In genomic region chr20:46089338-46090094, GRCh38 we compare ENCODE assay signal across 8 cellular contexts. TPM values are rescaled to one million over a fixed set of nuclear protein-coding genes. Genes with fewer than 3 reads are reported as not detected.
DNase-seq lines count a peak whose midpoint lies in the region; ATAC-seq and TF ChIP-seq lines count a peak whose summit lies in the region.

Gene NCOA5 (minus strand): TSS chr20:46089962. CDS start chr20:46079424, 10,538 bp downstream.

- no CpG with 5 or more reads among the region's 105 CpGs for WGBS in esophagus muscularis mucosa

- DNase-seq in DMS79 (lab: John Stamatoyannopoulos, UW) = peak; percentile 75
- peak; percentile 60 for DNase-seq in Panc1 (ENCODE audit: low read depth, low spot score)
- DNase-seq in activated T-cell treated with anti-CD3 and anti-CD28 coated beads, Interleukin-2, amount 50 U/mL, for 48 hours = peak; percentile 94 to 96
- peak; percentile 98 for DNase-seq in esophagus muscularis mucosa (ENCODE audit: extremely low spot score)
- peak; percentile 97 for DNase-seq in myocyte (ENCODE audit: low read depth)
- DNase-seq in stimulated activated CD8-positive, alpha-beta memory T cell treated with anti-CD3 and anti-CD28 coated beads, Interleukin-7, amount 100 ng/mL, for 48 hours (ENCODE audit: extremely low read depth in 1 of 2, low read depth in 1 of 2) = peak; percentile 88 to 92

- peaks cover 27% of the 10 kb centered on the region; the same call in 1 of the 2 replicates for H4K20me1 ChIP-seq in KMS-11 (ENCODE audit: insufficient read depth)

- CTCF ChIA-PET in Panc1 (lab: Charles Lee) = interaction anchor here (0.8 to 2.1 kb wide), 2 partner anchors 9 to 67 kb away, joined by 3 to 7 read pairs; no protein-coding TSS in a partner anchor

- peak within 1 kb of the TSS; percentile 42 for H3K4me3 ChIP-seq in KMS-11 (IDR thresholded peaks at IDR 0.05; ENCODE audit: insufficient read depth, low read depth, low read length)
- peak within 1 kb of the TSS; percentile 84 to 92 for H3K4me3 ChIP-seq in Panc1 (ENCODE audit: low read depth in 2 of 2, low read length in 2 of 2)
- peak within 1 kb of the TSS; percentile 60 to 89 (median 86) for H3K4me3 ChIP-seq in esophagus muscularis mucosa

- TF ChIP-seq CTCF in KMS-11 (conservative IDR thresholded peaks at IDR 0.05; ENCODE audit: low read depth, low read length) (peak; percentile 34; the same call in 1 of the 2 replicates), Panc1 (IDR thresholded peaks at IDR 0.05) (peak; percentile 66), esophagus muscularis mucosa (IDR thresholded peaks at IDR 0.05) (peak; percentile 17 to 47 (median 24))

- no TSS peak for BruUV-seq in Panc1 (replicated peaks; lab: Mats Ljungman, UMichigan)

- POLR2A ChIA-PET in Panc1 (lab: Charles Lee) = no interaction called here

- in situ Hi-C loops in Panc1 (cut with HindIII; ENCODE audit: low pct_unique_long_range_greater_than_20kb, low sequenced_read_pairs) = no loop called here

- H3K4me1 ChIP-seq in KMS-11 (ENCODE audit: low read depth, poor library complexity, severe bottlenecking) = peaks cover 20% of the 10 kb centered on the region
- peaks cover 44% of the 10 kb centered on the region for H3K4me1 ChIP-seq in Panc1 (ENCODE audit: control insufficient read depth, insufficient read depth, low read length)
- peaks cover 42 to 53% (median 50%) of the 10 kb centered on the region in 4 donors for H3K4me1 ChIP-seq in esophagus muscularis mucosa

- H3K27me3 ChIP-seq in KMS-11 (ENCODE audit: insufficient read depth, low read depth) (no peaks in the 10 kb centered on the region; the same call in 1 of the 2 replicates), Panc1 (ENCODE audit: control insufficient read depth, insufficient read depth, low read length) (no peaks in the 10 kb centered on the region), esophagus muscularis mucosa (no peaks in the 10 kb centered on the region)

- H3K27ac ChIP-seq in KMS-11 (peak within 1 kb of the TSS; percentile 92), Panc1 (ENCODE audit: low read length) (peak within 1 kb of the TSS; percentile 86), esophagus muscularis mucosa (replicated peaks in 1 of 4) (peak within 1 kb of the TSS; percentile 94 to 99 (median 98))

- peak within 1 kb of the TSS; percentile 63 for H2AFZ ChIP-seq in KMS-11 (ENCODE audit: low read depth)

- TF ChIP-seq EP300 in esophagus muscularis mucosa (IDR thresholded peaks at IDR 0.05) = no peak

- peak within 1 kb of the TSS; percentile 99 for H3K9ac ChIP-seq in KMS-11

- peaks cover 48% of the 10 kb centered on the region for H3K79me2 ChIP-seq in KMS-11 (ENCODE audit: insufficient read depth, low read depth)

- peak within 1 kb of the TSS; percentile 77 for H3K4me2 ChIP-seq in KMS-11

- H3K36me3 ChIP-seq in KMS-11 (ENCODE audit: insufficient read depth) = no peaks in the 10 kb centered on the region
- peaks cover 5% of the 10 kb centered on the region; the same call in 1 of the 2 replicates for H3K36me3 ChIP-seq in Panc1 (ENCODE audit: control insufficient read depth, insufficient read depth, low read length)
- H3K36me3 ChIP-seq in esophagus muscularis mucosa = no peaks in the 10 kb centered on the region

- peak; percentile 76 for TF ChIP-seq POLR2A in esophagus muscularis mucosa (IDR thresholded peaks at IDR 0.05; ENCODE audit: low read depth)

- H3K9me3 ChIP-seq in Panc1 (ENCODE audit: control insufficient read depth, insufficient read depth, low read depth, low read length) (no peaks in the 10 kb centered on the region), esophagus muscularis mucosa (no peaks in the 10 kb centered on the region)

- ATAC-seq in GM21737 (IDR thresholded peaks at IDR 0.05; ENCODE audit: unreplicated experiment) = peak; percentile 85
- peak; percentile 96 for ATAC-seq in Panc1

- intact Hi-C loops in Panc1 (cut with micrococcal nuclease; ENCODE audit: unreplicated experiment) (loop anchor here (2.0 kb wide), 1 partner anchor 67 kb away; no protein-coding TSS in a partner anchor), esophagus muscularis mucosa (cut with DNase I) (loop anchor here (5.0 kb wide), 2 partner anchors 67 to 117 kb away; partner anchors contain the start of gene ZNF335)

RNA-seq across cellular contexts. Expression of gene NCOA5, which starts in this region (rescaled TPM):
- total RNA-seq in Panc1 (2021; ENCODE audit: unreplicated experiment) = 30.6 TPM
- polyA plus RNA-seq in Panc1 (2012; ENCODE audit: insufficient read length) = 24.3 TPM
- 10 to 100 TPM; 17.4 to 36.8 (median 29.9) TPM for total RNA-seq in esophagus muscularis mucosa
- 21.4 and 22.9 TPM in 2 replicates for total RNA-seq in myocyte
- 18.3 TPM for polyA plus RNA-seq in myocyte (2012)

Comparison
In these comparisons a context has a peak if more than half of its experiments do, and no peak if none do; other contexts are left out.
1. Peak in every context shown above with its lines: DNase-seq, ATAC-seq, H3K4me3 ChIP-seq and H3K27ac ChIP-seq.